Comparison of ENCODE assay signal across 13 cellular contexts in genomic region chr14:104726600-104727451, GRCh38. TPM values are rescaled to one million over a fixed set of nuclear protein-coding genes. Genes with fewer than 3 reads are reported as not detected.
DNase-seq lines count a peak whose midpoint lies in the region; ATAC-seq and TF ChIP-seq lines count a peak whose summit lies in the region.
"Had no signal": no experiment of that assay in that cellular context is flagged by ENCODE, and none has a peak within 500 bp of the region (broad histone marks: within the 10 kb centered on the region; RNA-seq: fewer than 3 reads in every experiment).

No MANE protein-coding gene starts in this region.

- H3K9ac ChIP-seq in HCT116 (ENCODE audit: low read length) (no peak overlapping the region), adipocyte (ENCODE audit: low read length) (no peak overlapping the region), mesendoderm (ENCODE audit: low read length) (no peak overlapping the region)

- no peak overlapping the region for H4K5ac ChIP-seq in mesendoderm (ENCODE audit: low read length)

- no peaks in the 10 kb centered on the region for H3K4me1 Mint-ChIP-seq in CD4-positive, alpha-beta T cell (ENCODE audit: low read depth)

- WGBS in mesendoderm (ENCODE audit: extremely low coverage, insufficient coverage, low lambda C conversion rate) = no CpG with 5 or more reads among the region's 21 CpGs

- H3K4me2 ChIP-seq in HCT116 (ENCODE audit: low read length) (no peak overlapping the region), mesendoderm (ENCODE audit: low read length) (no peak overlapping the region)

- no peaks in the 10 kb centered on the region for H3K79me2 ChIP-seq in HCT116 (ENCODE audit: insufficient read depth, low read length)
- H3K79me2 ChIP-seq in mesendoderm (ENCODE audit: control insufficient read depth, insufficient read depth, low read length) = no peaks in the 10 kb centered on the region

- no peaks in the 10 kb centered on the region for H4K20me1 ChIP-seq in HCT116 (ENCODE audit: insufficient read depth)

- no peak for DNase-seq in CD4-positive, alpha-beta T cell
- no peak for DNase-seq in HCT116 (ENCODE audit: low read depth, low spot score)
- DNase-seq in adipocyte (ENCODE audit: low read depth) = peak; percentile 14
- DNase-seq in mesendoderm = peak; percentile 36
- no peak for DNase-seq in NCI-H446 (lab: John Stamatoyannopoulos, UW)
- DNase-seq in kidney tubule cell (ENCODE audit: low spot score) = no peak
- DNase-seq in Ammon's horn (ENCODE audit: low spot score) = no peak
- DNase-seq: activated CD8-positive, alpha-beta memory T cell treated with anti-CD3 and anti-CD28 coated beads for 24 hours; activated naive CD4-positive, alpha-beta T cell treated with anti-CD3 and anti-CD28 coated beads for 36 hours; HCEC 1CT; NCI-H146 had no signal

- no peaks in the 10 kb centered on the region for H3K27me3 Mint-ChIP-seq in CD4-positive, alpha-beta T cell

- H3K36me3 Mint-ChIP-seq in CD4-positive, alpha-beta T cell (ENCODE audit: low read depth) = no peaks in the 10 kb centered on the region

- H3K4me3 Mint-ChIP-seq in CD4-positive, alpha-beta T cell = peak overlapping the region; percentile 15
- H3K4me3 Mint-ChIP-seq: activated naive CD4-positive, alpha-beta T cell treated with anti-CD3 and anti-CD28 coated beads for 36 hours had no signal

- H3K4me3 ChIP-seq in HCT116 (replicated peaks in 1 of 2; ENCODE audit: low read depth in 1 of 2, low read length in 2 of 2) = no peak overlapping the region
- no peak overlapping the region for H3K4me3 ChIP-seq in adipocyte (ENCODE audit: low read length)
- no peak overlapping the region for H3K4me3 ChIP-seq in mesendoderm (ENCODE audit: low read length)
- H3K4me3 ChIP-seq: skin epidermis had no signal

- intact Hi-C loops in CD4-positive, alpha-beta T cell (cut with DNase I, micrococcal nuclease) = no loop called here
- intact Hi-C loops in HCT116 (cut with micrococcal nuclease) = no loop called here

- ATAC-seq in CD4-positive, alpha-beta T cell (ENCODE audit: poor library complexity) = no peak
- ATAC-seq in HCT116 (no peak), HG02973 (IDR thresholded peaks at IDR 0.05; ENCODE audit: unreplicated experiment) (no peak)

- TF ChIP-seq POLR2A in HCT116 (IDR thresholded peaks at IDR 0.05; ENCODE audit: borderline replicate concordance, extremely low read depth, insufficient read depth, insufficient read length) = no peak

- no peaks in the 10 kb centered on the region for H3K9me3 ChIP-seq in CD4-positive, alpha-beta T cell (ENCODE audit: control insufficient read depth, low read length)
- H3K9me3 ChIP-seq in HCT116 (ENCODE audit: control insufficient read depth in 1 of 2, insufficient read depth in 1 of 2, low read depth in 1 of 2, low read length in 2 of 2) (no peaks in the 10 kb centered on the region), adipocyte (ENCODE audit: control insufficient read depth, low read length) (no peaks in the 10 kb centered on the region)

- TF ChIP-seq CTCF in CD4-positive, alpha-beta T cell (IDR thresholded peaks at IDR 0.05) = no peak
- TF ChIP-seq CTCF in HCT116 (IDR thresholded peaks at IDR 0.05 in 2 of 3, conservative IDR thresholded peaks at IDR 0.05 in 1 of 3; ENCODE audit: borderline replicate concordance in 1 of 3, insufficient read depth in 1 of 3, low read depth in 2 of 3, low read length in 2 of 3) = peak in 2 of 3 experiments; percentile 16 to 25; a peak in 1 of 6 replicates

- no peaks in the 10 kb centered on the region for H3K9me3 Mint-ChIP-seq in CD4-positive, alpha-beta T cell
- H3K9me3 Mint-ChIP-seq: activated naive CD4-positive, alpha-beta T cell treated with anti-CD3 and anti-CD28 coated beads for 36 hours had no signal

- peaks cover 16 to 25% of the 10 kb centered on the region in 2 experiments for H3K4me1 ChIP-seq in HCT116 (ENCODE audit: control insufficient read depth in 1 of 2, insufficient read depth in 2 of 2, low read length in 2 of 2)
- H3K4me1 ChIP-seq in adipocyte (ENCODE audit: control insufficient read depth, insufficient read depth, low read length) = peaks cover 35% of the 10 kb centered on the region
- H3K4me1 ChIP-seq in mesendoderm (ENCODE audit: control insufficient read depth, low read depth, low read length) = no peaks in the 10 kb centered on the region

- CTCF ChIA-PET in CD4-positive, alpha-beta T cell (lab: Charles Lee) = no interaction called here
- CTCF ChIA-PET in HCT116 (lab: Charles Lee) = no interaction called here

- RAD21 ChIA-PET in HCT116 (lab: Charles Lee; ENCODE audit: low non-redundant PET in 1 of 2, low total read pairs in 2 of 2, uncharacterized antibody in 2 of 2, unreplicated experiment in 2 of 2) = no interaction called here

- H2AK5ac ChIP-seq in mesendoderm (ENCODE audit: low read length) = no peak overlapping the region

- H3K9me2 ChIP-seq in HCT116 (ENCODE audit: insufficient read depth) = no peaks in the 10 kb centered on the region

- H3K36me3 ChIP-seq in HCT116 (ENCODE audit: control insufficient read depth in 1 of 2, insufficient read depth in 2 of 2, low read length in 2 of 2) = no peaks in the 10 kb centered on the region
- H3K36me3 ChIP-seq in adipocyte (ENCODE audit: control insufficient read depth, insufficient read depth, low read length, severe bottlenecking) = no peaks in the 10 kb centered on the region
- no peaks in the 10 kb centered on the region for H3K36me3 ChIP-seq in mesendoderm (ENCODE audit: control insufficient read depth, insufficient read depth, low read length)

- no peak overlapping the region for H3K56ac ChIP-seq in mesendoderm (ENCODE audit: low read length)

- no peaks in the 10 kb centered on the region for H3K27me3 ChIP-seq in CD4-positive, alpha-beta T cell (ENCODE audit: control insufficient read depth, insufficient read depth, low read length)
- no peaks in the 10 kb centered on the region for H3K27me3 ChIP-seq in HCT116 (ENCODE audit: insufficient read depth, low read length)
- peaks cover 3% of the 10 kb centered on the region for H3K27me3 ChIP-seq in adipocyte (replicated peaks; ENCODE audit: control insufficient read depth, insufficient read depth, low read length)
- H3K27me3 ChIP-seq in mesendoderm (ENCODE audit: insufficient read depth, low read length, poor library complexity) = no peaks in the 10 kb centered on the region

- POLR2A ChIA-PET in CD4-positive, alpha-beta T cell (lab: Charles Lee) = no interaction called here
- POLR2A ChIA-PET in HCT116 (lab: Charles Lee) = no interaction called here

- H3K23ac ChIP-seq in mesendoderm (ENCODE audit: low read length) = no peak overlapping the region

- H4K8ac ChIP-seq in mesendoderm (ENCODE audit: low read depth, low read length) = no peak overlapping the region

- H2BK5ac ChIP-seq in mesendoderm (ENCODE audit: low read length) = no peak overlapping the region

- H2AFZ ChIP-seq in HCT116 (ENCODE audit: low read depth, low read length, poor library complexity, severe bottlenecking) = no peak overlapping the region

- no peak overlapping the region for H2BK120ac ChIP-seq in mesendoderm (ENCODE audit: low read depth, low read length)

- H3K18ac ChIP-seq in mesendoderm (ENCODE audit: low read length) = no peak overlapping the region

- no peak overlapping the region for H3K4ac ChIP-seq in mesendoderm (ENCODE audit: low read depth, low read length)

- no peak overlapping the region for H3K27ac ChIP-seq in CD4-positive, alpha-beta T cell (ENCODE audit: low read depth, low read length)
- H3K27ac ChIP-seq in HCT116 (ENCODE audit: low read depth, low read length) (no peak overlapping the region), mesendoderm (ENCODE audit: low read depth, low read length) (no peak overlapping the region)
- H3K27ac ChIP-seq: skin epidermis had no signal

- BruUV-seq in HCT116 (replicated peaks; lab: Mats Ljungman, UMichigan) = no TSS peak

- H3K27ac Mint-ChIP-seq in CD4-positive, alpha-beta T cell = no peak overlapping the region
- H3K27ac Mint-ChIP-seq: activated naive CD4-positive, alpha-beta T cell treated with anti-CD3 and anti-CD28 coated beads for 36 hours had no signal

- no peaks in the 10 kb centered on the region for H3K79me1 ChIP-seq in mesendoderm (ENCODE audit: low read length)

- H2BK15ac ChIP-seq in mesendoderm (replicated peaks; ENCODE audit: low read depth) = no peak overlapping the region

- no peak for TF ChIP-seq RAD21 in HCT116 (IDR thresholded peaks at IDR 0.05; ENCODE audit: low read depth)

TF ChIP-seq in HCT116, 20 proteins besides CTCF, POLR2A, EP300 and RAD21 (continues in another document):
- TF ChIP-seq ZNF274 (IDR thresholded peaks at IDR 0.05; ENCODE audit: low read depth, low read length) (no peak), ELF1 (IDR thresholded peaks at IDR 0.05; ENCODE audit: borderline replicate concordance, low read depth) (no peak), EZH2 (IDR thresholded peaks at IDR 0.05) (no peak), SIN3A (IDR thresholded peaks at IDR 0.05; ENCODE audit: low read depth) (no peak), TCF7L2 (IDR thresholded peaks at IDR 0.05; ENCODE audit: borderline replicate concordance, extremely low read depth, insufficient read depth, insufficient read length) (no peak), MAX (IDR thresholded peaks at IDR 0.05) (no peak)

RNA-seq across cellular contexts. Expression of gene ADSS1, which starts 2.8 kb away (rescaled TPM):
- 1 to 10 TPM; 2.0 to 2.7 TPM for total RNA-seq in CD4-positive, alpha-beta T cell
- 9.9 TPM for total RNA-seq in HCT116 (2021; ENCODE audit: unreplicated experiment)
- 12.5 and 15.4 TPM in 2 replicates for polyA plus RNA-seq in HCT116 (2012)
- polyA plus RNA-seq in mesendoderm (2013, experiment 1 of 2) = 2.0 TPM
- 2.1 TPM for polyA plus RNA-seq in mesendoderm (2013, experiment 2 of 2)

RNA-seq across cellular contexts. Expression of gene SIVA1, which starts 26.1 kb away (rescaled TPM):
- total RNA-seq in CD4-positive, alpha-beta T cell = 100 to 1,000 TPM; 111 to 124 TPM
- 141 TPM for total RNA-seq in HCT116 (2021; ENCODE audit: unreplicated experiment)
- polyA plus RNA-seq in HCT116 (2012) = 142 and 171 TPM in 2 replicates
- 151 TPM for polyA plus RNA-seq in mesendoderm (2013, experiment 1 of 2)
- polyA plus RNA-seq in mesendoderm (2013, experiment 2 of 2) = 147 TPM

RNA-seq across cellular contexts. Expression of gene INF2, which starts 37.4 kb away (rescaled TPM):
- total RNA-seq in CD4-positive, alpha-beta T cell = 10 to 100 TPM; 74.9 to 76.9 TPM
- total RNA-seq in HCT116 (2021; ENCODE audit: unreplicated experiment) = 95.8 TPM
- 43.9 and 46.6 TPM in 2 replicates for polyA plus RNA-seq in HCT116 (2012)
- polyA plus RNA-seq in mesendoderm (2013, experiment 1 of 2) = 34.4 TPM
- 34.6 TPM for polyA plus RNA-seq in mesendoderm (2013, experiment 2 of 2)

Comparison
In these comparisons a context has a peak if more than half of its experiments do, and no peak if none do; other contexts are left out.
1. DNase-seq: peak in adipocyte (single experiment) and mesendoderm (single experiment); none in CD4-positive, alpha-beta T cell (0 of 10), HCT116 (single experiment), NCI-H446 (0 of 2), kidney tubule cell (single experiment) and Ammon's horn (single experiment).